9 cellular contexts compared by ENCODE assay signal in genomic region chr10:61024801-61025201, GRCh38.
DNase-seq lines count a peak whose midpoint lies in the region; ATAC-seq, FAIRE-seq and TF ChIP-seq lines count a peak whose summit lies in the region.
"Had no signal": no experiment of that assay in that cellular context is flagged by ENCODE, and none has a peak within 500 bp of the region (broad histone marks: within the 10 kb centered on the region; RNA-seq: fewer than 3 reads in every experiment).

No MANE protein-coding gene starts in this region.

- dilution Hi-C loops in keratinocyte (cut with MboI; ENCODE audit: extremely low pct_ligation_motif_present, low sequenced_read_pairs), result no loop called here

- H3K27me3 ChIP-seq in H7 (ENCODE audit: control insufficient read depth, insufficient read depth, low read length) (no peaks in the 10 kb centered on the region), keratinocyte (ENCODE audit: control insufficient read depth, extremely low read depth, insufficient read depth, low read length) (no peaks in the 10 kb centered on the region)
- H3K27me3 ChIP-seq: SJSA1 had no signal

- no peak overlapping the region for H3K27ac ChIP-seq in VCaP
- H3K27ac ChIP-seq in keratinocyte (ENCODE audit: control insufficient read depth, insufficient read depth, low read length), result no peak overlapping the region
- H3K27ac ChIP-seq: SJSA1 had no signal

- FAIRE-seq in keratinocyte (lab: Jason Lieb, UNC), result no peak

- DNase-seq in AG08395 (ENCODE audit: low spot score), result peak; percentile 38
- DNase-seq in H7, result peak; percentile 31
- DNase-seq in keratinocyte (ENCODE audit: low read depth, low spot score), result no peak
- DNase-seq in NCI-H2171 (lab: John Stamatoyannopoulos, UW), result no peak
- no peak for DNase-seq in activated CD8-positive, alpha-beta memory T cell treated with anti-CD3 and anti-CD28 coated beads for 24 hours

- H4K20me1 ChIP-seq in keratinocyte (ENCODE audit: control insufficient read depth, extremely low read depth, insufficient read depth, low read length), result no peaks in the 10 kb centered on the region

- H3K36me3 ChIP-seq in H7 (replicated peaks; ENCODE audit: control insufficient read depth, insufficient read depth, low read length) (no peaks in the 10 kb centered on the region), keratinocyte (ENCODE audit: control insufficient read depth in 2 of 2, extremely low read depth in 1 of 2, insufficient read depth in 2 of 2, low read length in 2 of 2) (no peaks in the 10 kb centered on the region)
- H3K36me3 ChIP-seq: SJSA1 had no signal

- no peak overlapping the region for H3K4me2 ChIP-seq in keratinocyte (ENCODE audit: control insufficient read depth, extremely low read depth, insufficient read depth, low read depth, low read length)

- H3K9ac ChIP-seq in keratinocyte (ENCODE audit: control insufficient read depth, extremely low read depth, insufficient read depth, low read length), result no peak overlapping the region

- TF ChIP-seq CTCF in VCaP (conservative IDR thresholded peaks at IDR 0.05) (peak; percentile 79), keratinocyte (optimal IDR thresholded peaks at IDR 0.05 in 1 of 3, IDR thresholded peaks at IDR 0.05 in 1 of 3, conservative IDR thresholded peaks at IDR 0.05 in 1 of 3; ENCODE audit: extremely low read depth in 1 of 3, insufficient read depth in 2 of 3, low read length in 3 of 3) (peak; percentile 42 to 58 (median 52))

- no peaks in the 10 kb centered on the region for H3K9me1 ChIP-seq in keratinocyte (ENCODE audit: control insufficient read depth, extremely low read depth, insufficient read depth, low read length)

- no peaks in the 10 kb centered on the region for H3K79me2 ChIP-seq in keratinocyte (ENCODE audit: control insufficient read depth, insufficient read depth, low read length)

- H3K4me1 ChIP-seq in keratinocyte (ENCODE audit: control insufficient read depth, extremely low read depth, insufficient read depth, low read length), result peaks cover 14% of the 10 kb centered on the region

- H3K4me3 ChIP-seq in H7 (ENCODE audit: insufficient read depth, low read depth, low read length) (no peak overlapping the region), keratinocyte (ENCODE audit: control insufficient read depth in 2 of 3, extremely low read depth in 1 of 3, insufficient read depth in 2 of 3, low read depth in 1 of 3, low read length in 3 of 3) (no peak overlapping the region)
- H3K4me3 ChIP-seq: SJSA1 had no signal

- no peaks in the 10 kb centered on the region for H3K9me3 ChIP-seq in keratinocyte (ENCODE audit: control insufficient read depth, low read depth, low read length)
- H3K9me3 ChIP-seq: SJSA1 had no signal

- ATAC-seq in HG03196 (IDR thresholded peaks at IDR 0.05; ENCODE audit: unreplicated experiment), result no peak
- ATAC-seq in GM19397 (IDR thresholded peaks at IDR 0.05; ENCODE audit: unreplicated experiment), result no peak

- no peak overlapping the region for H2AFZ ChIP-seq in keratinocyte (ENCODE audit: control insufficient read depth, low read length)

Comparison
In these comparisons a context has a peak if more than half of its experiments do, and no peak if none do; other contexts are left out.
1. DNase-seq: peak in AG08395 (single experiment) and H7 (single experiment); none in keratinocyte (single experiment), NCI-H2171 (single experiment) and activated CD8-positive, alpha-beta memory T cell treated with anti-CD3 and anti-CD28 coated beads for 24 hours (single experiment).